In genomic region chr13:44840131-44840530, GRCh38 we compare ENCODE assay signal across 19 cellular contexts.
"Had no signal": no experiment of that assay in that cellular context is flagged by ENCODE, and none has a peak within 500 bp of the region (broad histone marks: within the 10 kb centered on the region; RNA-seq: fewer than 3 reads in every experiment).

No MANE protein-coding gene starts in this region.

- H3K27me3 Mint-ChIP-seq: activated B cell treated with CpG ODN at 0.5 μM for 24 hours had no signal

- H3K27ac Mint-ChIP-seq: activated B cell treated with CpG ODN at 0.5 μM for 24 hours; activated CD4-positive, alpha-beta memory T cell treated with anti-CD3 and anti-CD28 coated beads, Interleukin-2, amount 10 ng/mL, durations not matched to agents 7 days and 5 days; activated CD8-positive, alpha-beta memory T cell treated with anti-CD3 and anti-CD28 coated beads, Interleukin-2, amount 10 ng/mL, durations not matched to agents 7 days and 5 days; activated T-helper 17 cell treated with anti-CD3 and anti-CD28 coated beads, Interleukin-2, amount 50 U/mL, for 72 hours; memory B cell; naive thymus-derived CD4-positive, alpha-beta T cell; neural progenitor cell; stimulated activated naive B cell treated with anti-CD40 and anti-IgM and Interleukin-4, amounts not matched to agents 10 μg/mL and 1 μg/mL and 100 μg/mL, for 72 hours; T-cell had no signal

- H3K27ac ChIP-seq: cardiac muscle cell, neural progenitor cell, prostate gland, right atrium auricular region, SK-N-MC, thyroid gland had no signal

- H3K4me2 ChIP-seq: neural progenitor cell had no signal

- H3K4me3 ChIP-seq: cardiac muscle cell, neural progenitor cell, prostate gland, right atrium auricular region, SK-N-MC, thyroid gland had no signal

- DNase-seq: activated B cell treated with CpG ODN at 0.5 μM for 24 hours; activated CD4-positive, alpha-beta memory T cell treated with anti-CD3 and anti-CD28 coated beads, Interleukin-2, amount 10 ng/mL, durations not matched to agents 7 days and 5 days; activated CD4-positive, alpha-beta T cell treated with anti-CD3 and anti-CD28 coated beads for 48 hours; activated CD8-positive, alpha-beta memory T cell treated with anti-CD3 and anti-CD28 coated beads, Interleukin-2, amount 10 ng/mL, durations not matched to agents 7 days and 5 days; activated naive CD4-positive, alpha-beta T cell treated with Interleukin-2 at 50 U/mL for 16 hours; foreskin fibroblast; naive thymus-derived CD4-positive, alpha-beta T cell; small intestine; stimulated activated naive B cell treated with anti-CD40 and anti-IgM and Interleukin-4, amounts not matched to agents 10 μg/mL and 1 μg/mL and 100 μg/mL, for 72 hours; T-cell; thyroid gland had no signal

- H2AFZ ChIP-seq: neural progenitor cell had no signal

- H3K36me3 Mint-ChIP-seq: activated CD8-positive, alpha-beta memory T cell treated with anti-CD3 and anti-CD28 coated beads, Interleukin-2, amount 10 ng/mL, durations not matched to agents 7 days and 5 days; memory B cell; naive thymus-derived CD4-positive, alpha-beta T cell; neural progenitor cell; stimulated activated naive B cell treated with anti-CD40 and anti-IgM and Interleukin-4, amounts not matched to agents 10 μg/mL and 1 μg/mL and 100 μg/mL, for 72 hours; T-cell had no signal

- H3K9me3 ChIP-seq: prostate gland, right atrium auricular region, thyroid gland had no signal

- ATAC-seq: activated CD8-positive, alpha-beta memory T cell treated with anti-CD3 and anti-CD28 coated beads, Interleukin-2, amount 10 ng/mL, durations not matched to agents 7 days and 5 days; activated T-helper 17 cell treated with anti-CD3 and anti-CD28 coated beads, Interleukin-2, amount 50 U/mL, for 72 hours; esophagus mucosa; naive thymus-derived CD4-positive, alpha-beta T cell; stimulated activated naive B cell treated with anti-CD40 and anti-IgM and Interleukin-4, amounts not matched to agents 10 μg/mL and 1 μg/mL and 100 μg/mL, for 72 hours; T-cell had no signal

- H3K4me1 ChIP-seq: neural progenitor cell, prostate gland, right atrium auricular region had no signal

- H3K4me3 Mint-ChIP-seq: activated B cell treated with CpG ODN at 0.5 μM for 24 hours; activated CD4-positive, alpha-beta memory T cell treated with anti-CD3 and anti-CD28 coated beads, Interleukin-2, amount 10 ng/mL, durations not matched to agents 7 days and 5 days; activated CD8-positive, alpha-beta memory T cell treated with anti-CD3 and anti-CD28 coated beads, Interleukin-2, amount 10 ng/mL, durations not matched to agents 7 days and 5 days; activated T-helper 17 cell treated with anti-CD3 and anti-CD28 coated beads, Interleukin-2, amount 50 U/mL, for 72 hours; memory B cell; naive thymus-derived CD4-positive, alpha-beta T cell; neural progenitor cell; stimulated activated naive B cell treated with anti-CD40 and anti-IgM and Interleukin-4, amounts not matched to agents 10 μg/mL and 1 μg/mL and 100 μg/mL, for 72 hours; T-cell had no signal

- H3K4me1 Mint-ChIP-seq: activated B cell treated with CpG ODN at 0.5 μM for 24 hours; activated T-helper 17 cell treated with anti-CD3 and anti-CD28 coated beads, Interleukin-2, amount 50 U/mL, for 72 hours; memory B cell; neural progenitor cell; T-cell had no signal

- H3K36me3 ChIP-seq: cardiac muscle cell, neural progenitor cell, prostate gland, right atrium auricular region, thyroid gland had no signal

- H3K27me3 ChIP-seq: neural progenitor cell, right atrium auricular region, thyroid gland had no signal

- H3K9me3 Mint-ChIP-seq: activated B cell treated with CpG ODN at 0.5 μM for 24 hours; activated CD4-positive, alpha-beta memory T cell treated with anti-CD3 and anti-CD28 coated beads, Interleukin-2, amount 10 ng/mL, durations not matched to agents 7 days and 5 days; activated T-helper 17 cell treated with anti-CD3 and anti-CD28 coated beads, Interleukin-2, amount 50 U/mL, for 72 hours; memory B cell; naive thymus-derived CD4-positive, alpha-beta T cell; neural progenitor cell; stimulated activated naive B cell treated with anti-CD40 and anti-IgM and Interleukin-4, amounts not matched to agents 10 μg/mL and 1 μg/mL and 100 μg/mL, for 72 hours; T-cell had no signal
